ENCODE assay signal across 9 cellular contexts in genomic region chr11:77073328-77074001, GRCh38. TPM values are rescaled to one million over a fixed set of nuclear protein-coding genes. Genes with fewer than 3 reads are reported as not detected.
DNase-seq lines count a peak whose midpoint lies in the region; ATAC-seq and TF ChIP-seq lines count a peak whose summit lies in the region.
"Had no signal": no experiment of that assay in that cellular context is flagged by ENCODE, and none has a peak within 500 bp of the region (broad histone marks: within the 10 kb centered on the region; RNA-seq: fewer than 3 reads in every experiment).

No MANE protein-coding gene starts in this region.

- peak overlapping the region; percentile 21 for H2AFZ ChIP-seq in mammary epithelial cell (ENCODE audit: low read depth, low read length)

- no peak for TF ChIP-seq POLR2A in GM18505 (IDR thresholded peaks at IDR 0.05; ENCODE audit: borderline replicate concordance, extremely low read depth, insufficient read depth, insufficient read length)

- H3K4me3 ChIP-seq in AG10803 (ENCODE audit: low read length) (no peak overlapping the region), mammary epithelial cell (replicated peaks in 1 of 3; ENCODE audit: insufficient read depth in 1 of 3, low read depth in 2 of 3, low read length in 3 of 3) (no peak overlapping the region)

- peaks cover 12% of the 10 kb centered on the region for H3K4me1 ChIP-seq in mammary epithelial cell (ENCODE audit: insufficient read depth, low read length)

- TF ChIP-seq CTCF in AG10803 (conservative IDR thresholded peaks at IDR 0.05; ENCODE audit: low read length) (peak; percentile 77), mammary epithelial cell (conservative IDR thresholded peaks at IDR 0.05 in 1 of 2, IDR thresholded peaks at IDR 0.05 in 1 of 2; ENCODE audit: extremely low read depth in 1 of 2, insufficient read depth in 1 of 2, low read depth in 1 of 2, low read length in 2 of 2) (no peak)

- no peaks in the 10 kb centered on the region for H3K27me3 ChIP-seq in mammary epithelial cell (ENCODE audit: insufficient read depth, low read length)
- H3K27me3 ChIP-seq in layer of hippocampus (ENCODE audit: control insufficient read depth, insufficient read depth, low read length): no peaks in the 10 kb centered on the region

- H3K36me3 ChIP-seq in mammary epithelial cell (ENCODE audit: insufficient read depth, low read length): no peaks in the 10 kb centered on the region

- no peaks in the 10 kb centered on the region for H3K79me2 ChIP-seq in mammary epithelial cell (ENCODE audit: insufficient read depth, low read length)

- H4K20me1 ChIP-seq in mammary epithelial cell (ENCODE audit: insufficient read depth, low read length): no peaks in the 10 kb centered on the region

- H3K27ac ChIP-seq in mammary epithelial cell (ENCODE audit: insufficient read depth, low read depth, low read length) (no peak overlapping the region), layer of hippocampus (ENCODE audit: low read depth, low read length) (peak overlapping the region; percentile 82)

- 54% methylated on average over 11 of the region's 11 CpGs for WGBS in mammary epithelial cell (ENCODE audit: low coverage, missing lambda C conversion rate)

- CTCF ChIA-PET in mammary epithelial cell (lab: Charles Lee; ENCODE audit: low non-redundant PET): interaction anchor here (1.4 kb wide), 1 partner anchor 18 kb away, joined by 4 read pairs; no protein-coding TSS in a partner anchor

- H3K9ac ChIP-seq in mammary epithelial cell (ENCODE audit: insufficient read depth, low read length): no peak overlapping the region

- ATAC-seq in stimulated activated naive CD8-positive, alpha-beta T cell treated with anti-CD3 and anti-CD28 coated beads, Interleukin-15, Interleukin-2, amounts not matched to agents 100 U/mL and 50 U/mL, for 24 hours: peak; percentile 35
- no peak for ATAC-seq in GM18505 (IDR thresholded peaks at IDR 0.05; ENCODE audit: unreplicated experiment)

- H3K9me3 ChIP-seq in mammary epithelial cell (replicated peaks; ENCODE audit: insufficient read depth, low read length): no peaks in the 10 kb centered on the region

- DNase-seq in AG10803 (ENCODE audit: low read depth): peak; percentile 95
- peak; percentile 49 for DNase-seq in NCI-H1694 treated with DMSO at 0.1 percent for 48 hours (lab: John Stamatoyannopoulos, UW)
- peak; percentile 66 for DNase-seq in mammary epithelial cell
- no peak for DNase-seq in stimulated activated naive CD8-positive, alpha-beta T cell treated with anti-CD3 and anti-CD28 coated beads, Interleukin-15, Interleukin-2, amounts not matched to agents 100 U/mL and 50 U/mL, for 24 hours
- no peak for DNase-seq in SIG-M5 treated with dmso at 0.1 percent for 504 hours (lab: John Stamatoyannopoulos, UW; ENCODE audit: unreplicated experiment)
- DNase-seq in NCI-H2107 treated with DMSO at 0.1 percent for 48 hours (lab: John Stamatoyannopoulos, UW; ENCODE audit: unreplicated experiment): no peak
- DNase-seq: activated T-cell treated with anti-CD3 and anti-CD28 coated beads, Interleukin-2, amount 50 U/mL, for 4 hours had no signal

- no peak overlapping the region for H3K4me2 ChIP-seq in mammary epithelial cell (ENCODE audit: insufficient read depth, low read depth, low read length)

- dilution Hi-C loops in mammary epithelial cell (cut with HindIII; ENCODE audit: low sequenced_read_pairs): no loop called here

- in situ Hi-C loops in mammary epithelial cell (cut with MboI; ENCODE audit: low sequenced_read_pairs in 2 of 2): no loop called here

- BruUV-seq in mammary epithelial cell (replicated peaks; lab: Mats Ljungman, UMichigan): no TSS peak

- intact Hi-C loops in mammary epithelial cell (cut with micrococcal nuclease): no loop called here

RNA-seq across cellular contexts. Expression of gene CAPN5, which starts 6.7 kb away (rescaled TPM):
- 1 to 10 TPM; 3.0 to 4.3 TPM for total RNA-seq in mammary epithelial cell
- 1.5 TPM for polyA plus RNA-seq in mammary epithelial cell
- 1.7 TPM for polyA minus RNA-seq in mammary epithelial cell

RNA-seq across cellular contexts. Expression of gene OMP, which starts 29.2 kb away (rescaled TPM):
- total RNA-seq in mammary epithelial cell: not detected
- not detected for polyA plus RNA-seq in mammary epithelial cell
- not detected for polyA minus RNA-seq in mammary epithelial cell
- total RNA-seq: activated T-cell treated with anti-CD3 and anti-CD28 coated beads, Interleukin-2, amount 50 U/mL, for 4 hours had no signal

RNA-seq across cellular contexts. Expression of gene B3GNT6, which starts 39.3 kb away (rescaled TPM):
- total RNA-seq in mammary epithelial cell: not detected
- not detected for polyA plus RNA-seq in mammary epithelial cell
- polyA minus RNA-seq in mammary epithelial cell: not detected
- total RNA-seq: activated T-cell treated with anti-CD3 and anti-CD28 coated beads, Interleukin-2, amount 50 U/mL, for 4 hours had no signal

RNA-seq across cellular contexts. Expression of gene MYO7A, which starts 54.6 kb away (rescaled TPM):
- total RNA-seq in mammary epithelial cell: 1 to 10 TPM; 2.7 to 3.0 TPM
- 3.7 TPM for polyA plus RNA-seq in mammary epithelial cell
- 5.5 TPM for polyA minus RNA-seq in mammary epithelial cell

Comparison
In these comparisons a context has a peak if more than half of its experiments do, and no peak if none do; other contexts are left out.
1. DNase-seq: peak in AG10803 (single experiment), NCI-H1694 treated with DMSO at 0.1 percent for 48 hours (single experiment) and mammary epithelial cell (single experiment); none in stimulated activated naive CD8-positive, alpha-beta T cell treated with anti-CD3 and anti-CD28 coated beads, Interleukin-15, Interleukin-2, amounts not matched to agents 100 U/mL and 50 U/mL, for 24 hours (single experiment), SIG-M5 treated with dmso at 0.1 percent for 504 hours (single experiment) and NCI-H2107 treated with DMSO at 0.1 percent for 48 hours (single experiment).